Comparison of ENCODE assay signal across 27 cellular contexts in the genomic region with DNA sequence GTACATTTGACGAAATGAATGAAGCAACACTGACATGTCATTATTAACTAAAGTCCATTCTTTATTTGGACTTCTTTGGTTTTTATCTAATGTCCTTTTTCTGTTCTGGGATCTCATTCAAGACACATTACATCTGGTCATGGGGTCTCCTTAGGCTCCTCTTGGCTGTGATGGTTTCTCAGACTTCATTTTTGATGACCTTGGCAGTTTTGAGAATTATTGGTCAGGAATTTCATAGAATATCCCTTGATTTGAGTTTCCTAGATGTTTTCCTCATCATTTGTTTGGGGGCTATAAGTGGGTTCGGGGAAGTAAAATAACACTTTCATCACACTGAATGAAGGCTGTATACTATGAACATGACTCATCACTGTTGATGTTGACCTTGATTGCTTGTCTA.
"Had no signal": no experiment of that assay in that cellular context is flagged by ENCODE, and none has a peak within 500 bp of the region (broad histone marks: within the 10 kb centered on the region; RNA-seq: fewer than 3 reads in every experiment).

No MANE protein-coding gene starts in this region.

- H3K27ac ChIP-seq: stomach, suprapubic skin, testis, thoracic aorta, thyroid gland, tibial artery, tibial nerve, transverse colon, upper lobe of left lung, upper lobe of right lung, uterus, vagina had no signal

- DNase-seq: stimulated activated CD4-positive, alpha-beta T cell treated with anti-CD3 and anti-CD28 coated beads, Interleukin-2, amount 100 ng/mL, for 48 hours; stimulated activated CD4-positive, alpha-beta T cell treated with anti-CD3 and anti-CD28 coated beads, Interleukin-4, amount 100 ng/mL, for 1 hour; stimulated activated CD4-positive, alpha-beta T cell treated with anti-CD3 and anti-CD28 coated beads, Interleukin-4, amount 100 ng/mL, for 24 hours; stimulated activated CD4-positive, alpha-beta T cell treated with anti-CD3 and anti-CD28 coated beads, Interleukin-4, amount 100 ng/mL, for 4 hours; stimulated activated CD8-positive, alpha-beta memory T cell treated with anti-CD3 and anti-CD28 coated beads, Interleukin-4, amount 100 ng/mL, for 48 hours; stimulated activated naive B cell treated with anti-CD40 and anti-IgM and Interleukin-4, amounts not matched to agents 10 μg/mL and 1 μg/mL and 100 μg/mL, for 72 hours; stimulated activated naive CD4-positive, alpha-beta T cell; stimulated activated naive CD4-positive, alpha-beta T cell treated with Interleukin-2 at 50 U/mL for 16 hours; stimulated activated naive CD8-positive, alpha-beta T cell treated with anti-CD3 and anti-CD28 coated beads, Interleukin-15, amount 100 ng/mL, for 72 hours; stimulated activated naive CD8-positive, alpha-beta T cell treated with anti-CD3 and anti-CD28 coated beads, Interleukin-15, Interleukin-2, amounts not matched to agents 100 U/mL and 50 U/mL, for 24 hours; stomach; substantia nigra; testis; thyroid gland; tibial artery; transverse colon; trophoblast cell; upper lobe of left lung; upper lobe of right lung; uterus had no signal

- H3K4me3 ChIP-seq: stomach, suprapubic skin, testis, thoracic aorta, thyroid gland, tibial artery, tibial nerve, transverse colon, upper lobe of left lung, upper lobe of right lung, uterus, vagina had no signal

- H3K27me3 ChIP-seq: stomach, suprapubic skin, testis, thyroid gland, tibial artery, tibial nerve, transverse colon, upper lobe of left lung, upper lobe of right lung, uterus, vagina had no signal

- FAIRE-seq: urothelium cell line had no signal

- H3K4me1 ChIP-seq: stomach, suprapubic skin, testis, thyroid gland, tibial artery, transverse colon, upper lobe of left lung, upper lobe of right lung, uterus, vagina had no signal

- ATAC-seq: stimulated activated effector memory CD8-positive, alpha-beta T cell treated with anti-CD3 and anti-CD28 coated beads, Interleukin-12 subunit alpha, Interleukin-12 subunit beta, amount 100 ng/mL, for 72 hours; stimulated activated memory B cell treated with anti-CD40 and anti-IgM and Interleukin-4, amounts not matched to agents 10 μg/mL and 1 μg/mL and 100 μg/mL, for 72 hours; stimulated activated naive B cell treated with anti-CD40 and anti-IgM and Interleukin-4, amounts not matched to agents 10 μg/mL and 1 μg/mL and 100 μg/mL, for 72 hours; stimulated activated naive CD8-positive, alpha-beta T cell treated with anti-CD3 and anti-CD28 coated beads, Interleukin-15, amount 100 ng/mL, for 72 hours; stimulated activated naive CD8-positive, alpha-beta T cell treated with anti-CD3 and anti-CD28 coated beads, Interleukin-15, Interleukin-2, amounts not matched to agents 100 U/mL and 50 U/mL, for 24 hours; upper lobe of right lung had no signal

- H3K36me3 ChIP-seq: stomach, suprapubic skin, thoracic aorta, thyroid gland, tibial artery, tibial nerve, transverse colon, upper lobe of left lung, upper lobe of right lung, uterus, vagina had no signal

- H3K9me3 ChIP-seq: stomach, suprapubic skin, testis, thoracic aorta, thyroid gland, tibial artery, transverse colon, upper lobe of left lung, upper lobe of right lung, uterus, vagina had no signal
